Comparison of ENCODE assay signal across 9 cellular contexts in the genomic region with DNA sequence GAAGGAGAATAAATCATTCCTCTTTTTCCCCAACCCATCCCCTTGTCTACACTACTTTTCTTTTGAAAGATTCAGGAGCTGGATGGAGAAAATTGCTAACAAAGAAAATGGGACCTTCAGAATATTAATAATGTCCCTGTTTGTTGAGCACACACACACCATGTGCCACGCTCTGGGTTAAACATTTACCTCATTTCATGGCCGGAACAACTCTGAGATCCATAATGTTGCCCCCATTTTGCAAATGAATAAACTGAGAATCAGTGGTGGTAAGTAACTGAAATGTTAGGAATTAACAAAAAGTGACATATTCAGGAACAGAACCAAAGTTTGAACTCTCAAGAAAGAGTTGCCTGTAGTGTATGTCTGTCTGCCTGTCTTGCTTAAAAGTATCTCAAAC. TPM values are rescaled to one million over a fixed set of nuclear protein-coding genes. Genes with fewer than 3 reads are reported as not detected.
DNase-seq lines count a peak whose midpoint lies in the region; ATAC-seq and TF ChIP-seq lines count a peak whose summit lies in the region.
"Had no signal": no experiment of that assay in that cellular context is flagged by ENCODE, and none has a peak within 500 bp of the region (broad histone marks: within the 10 kb centered on the region; RNA-seq: fewer than 3 reads in every experiment).

No MANE protein-coding gene starts in this region.

- H3K4ac ChIP-seq in mesendoderm (ENCODE audit: low read depth, low read length): no peak overlapping the region

- H3K79me2 ChIP-seq in mesendoderm (ENCODE audit: control insufficient read depth, insufficient read depth, low read length): no peaks in the 10 kb centered on the region

- H2BK5ac ChIP-seq in mesendoderm (ENCODE audit: low read length): no peak overlapping the region

- peak overlapping the region in 1 of 2 donors; percentile 45 for H3K4me3 ChIP-seq in right atrium auricular region
- peak overlapping the region; percentile 62 to 69 for H3K4me3 ChIP-seq in duodenal mucosa (ENCODE audit: low read depth in 1 of 2, low read length in 2 of 2)
- H3K4me3 ChIP-seq in mesendoderm (ENCODE audit: low read length): no peak overlapping the region
- H3K4me3 ChIP-seq in vagina: peak overlapping the region in 1 of 2 donors; percentile 38

- H3K9me3 ChIP-seq in right atrium auricular region (no peaks in the 10 kb centered on the region), duodenal mucosa (ENCODE audit: control insufficient read depth in 1 of 2, low read length in 2 of 2) (no peaks in the 10 kb centered on the region), vagina (no peaks in the 10 kb centered on the region)

- DNase-seq in right atrium auricular region (ENCODE audit: low spot score) (no peak), left ventricle myocardium superior (no peak), mesendoderm (no peak), vagina (ENCODE audit: extremely low spot score in 2 of 2) (no peak), C1 segment of cervical spinal cord (lab: John Stamatoyannopoulos, UW) (no peak), HuH-7 (ENCODE audit: low spot score) (no peak)
- no peak for DNase-seq in effector CD8-positive, alpha-beta T cell (lab: John Stamatoyannopoulos, UW)
- DNase-seq: H9 had no signal

- H3K27me3 ChIP-seq in right atrium auricular region (no peaks in the 10 kb centered on the region), duodenal mucosa (ENCODE audit: control insufficient read depth in 1 of 2, insufficient read depth in 2 of 2, low read length in 2 of 2) (no peaks in the 10 kb centered on the region), mesendoderm (ENCODE audit: insufficient read depth, low read length, poor library complexity) (no peaks in the 10 kb centered on the region), vagina (no peaks in the 10 kb centered on the region)

- H4K8ac ChIP-seq in mesendoderm (ENCODE audit: low read depth, low read length): no peak overlapping the region

- no peak overlapping the region for H3K18ac ChIP-seq in mesendoderm (ENCODE audit: low read length)

- H3K56ac ChIP-seq in mesendoderm (ENCODE audit: low read length): no peak overlapping the region

- H3K27ac ChIP-seq in right atrium auricular region: peak overlapping the region; percentile 56 to 79
- H3K27ac ChIP-seq in duodenal mucosa (ENCODE audit: low read depth, low read length): no peak overlapping the region
- no peak overlapping the region for H3K27ac ChIP-seq in mesendoderm (ENCODE audit: low read depth, low read length)
- peak overlapping the region; percentile 70 for H3K27ac ChIP-seq in vagina

- H2BK120ac ChIP-seq in mesendoderm (ENCODE audit: low read depth, low read length): no peak overlapping the region

- no peak overlapping the region for H3K4me2 ChIP-seq in mesendoderm (ENCODE audit: low read length)

- H3K4me1 ChIP-seq in right atrium auricular region (peaks cover 0 to 15% of the 10 kb centered on the region in 2 donors), duodenal mucosa (ENCODE audit: control insufficient read depth in 1 of 2, insufficient read depth in 2 of 2, low read length in 2 of 2) (peaks cover 6 to 14% of the 10 kb centered on the region in 2 donors), mesendoderm (ENCODE audit: control insufficient read depth, low read depth, low read length) (no peaks in the 10 kb centered on the region), vagina (peaks cover 8% of the 10 kb centered on the region)

- no CpG with 5 or more reads among the region's 2 CpGs for WGBS in mesendoderm (ENCODE audit: extremely low coverage, insufficient coverage, low lambda C conversion rate)

- H3K9ac ChIP-seq in duodenal mucosa (ENCODE audit: low read depth in 1 of 2, low read length in 2 of 2) (peak overlapping the region; percentile 48 to 51), mesendoderm (ENCODE audit: low read length) (peak overlapping the region; percentile 65)

- H2BK15ac ChIP-seq in mesendoderm (replicated peaks; ENCODE audit: low read depth): no peak overlapping the region

- no peaks in the 10 kb centered on the region for H3K79me1 ChIP-seq in mesendoderm (ENCODE audit: low read length)

- H3K36me3 ChIP-seq in right atrium auricular region (no peaks in the 10 kb centered on the region), duodenal mucosa (ENCODE audit: control insufficient read depth in 1 of 2, insufficient read depth in 2 of 2, low read length in 2 of 2) (no peaks in the 10 kb centered on the region), mesendoderm (ENCODE audit: control insufficient read depth, insufficient read depth, low read length) (no peaks in the 10 kb centered on the region), vagina (no peaks in the 10 kb centered on the region)

- no peak for TF ChIP-seq POLR2A in vagina (IDR thresholded peaks at IDR 0.05)

- ATAC-seq in left ventricle myocardium superior: no peak

- no peak overlapping the region for H2AK5ac ChIP-seq in mesendoderm (ENCODE audit: low read length)

- intact Hi-C loops in left ventricle myocardium superior (cut with micrococcal nuclease) (loop anchor here (10.0 kb wide), 1 partner anchor 94 kb away; no protein-coding TSS in a partner anchor), vagina (cut with DNase I) (loop anchor here (5.0 kb wide), 1 partner anchor 134 kb away; no protein-coding TSS in a partner anchor)

- TF ChIP-seq CTCF in right atrium auricular region (IDR thresholded peaks at IDR 0.05): no peak
- no peak for TF ChIP-seq CTCF in vagina (IDR thresholded peaks at IDR 0.05)

- H3K23ac ChIP-seq in mesendoderm (ENCODE audit: low read length): no peak overlapping the region

- no peak overlapping the region for H4K5ac ChIP-seq in mesendoderm (ENCODE audit: low read length)

RNA-seq across cellular contexts. Expression of a gene that starts 51.5 kb away (rescaled TPM):
- total RNA-seq in right atrium auricular region (10 to 100 TPM; 25.0 to 26.7 TPM), left ventricle myocardium superior (41.7 TPM), vagina (40.0 TPM)
- 20.8 TPM for polyA plus RNA-seq in mesendoderm (2013, experiment 1 of 2)
- polyA plus RNA-seq in mesendoderm (2013, experiment 2 of 2): 20.0 TPM

RNA-seq across cellular contexts. Expression of a gene that starts 52.4 kb away (rescaled TPM):
- total RNA-seq in right atrium auricular region (10 to 100 TPM; 30.4 to 65.0 TPM), left ventricle myocardium superior (47.6 TPM), vagina (43.2 TPM)
- 3.8 TPM for polyA plus RNA-seq in mesendoderm (2013, experiment 1 of 2)
- polyA plus RNA-seq in mesendoderm (2013, experiment 2 of 2): 4.0 TPM

Comparison
In these comparisons a context has a peak if more than half of its experiments do, and no peak if none do; other contexts are left out.
1. H3K27ac ChIP-seq: peak in right atrium auricular region (2 of 2) and vagina (single experiment); none in duodenal mucosa (single experiment) and mesendoderm (single experiment).